1 cellular context compared by ENCODE assay signal in genomic region chr13:99559560-99559959, GRCh38.
A peak's percentile ranks its signal among the peaks of the same experiment; 100 is the strongest.
TF ChIP-seq lines count a peak whose summit lies in the region.

No MANE protein-coding gene starts in this region.

TF ChIP-seq in HepG2, 621 proteins besides CTCF, POLR2A, EP300 and RAD21 (continued from another document and continues in another):
- TF ChIP-seq CEBPZ (IDR thresholded peaks at IDR 0.05; ENCODE audit: low read length) (no peak), SRY (CRISPR knock-in tag; IDR thresholded peaks at IDR 0.05) (no peak), SAP130 (CRISPR knock-in tag; IDR thresholded peaks at IDR 0.05; ENCODE audit: low read depth) (peak; percentile 83), ZNF24 (IDR thresholded peaks at IDR 0.05) (no peak), ZBTB43 (CRISPR knock-in tag; conservative IDR thresholded peaks at IDR 0.05) (no peak), ZFP36L1 (CRISPR knock-in tag; IDR thresholded peaks at IDR 0.05) (no peak), ZNF709 (CRISPR knock-in tag; IDR thresholded peaks at IDR 0.05) (no peak), ZNF138 (CRISPR knock-in tag; IDR thresholded peaks at IDR 0.05; ENCODE audit: low read depth) (no peak), TBX3 (IDR thresholded peaks at IDR 0.05; ENCODE audit: borderline replicate concordance) (no peak), ZKSCAN5 (CRISPR knock-in tag; IDR thresholded peaks at IDR 0.05) (no peak), RBFOX2 (IDR thresholded peaks at IDR 0.05; ENCODE audit: low read depth, low read length) (no peak), LRRFIP1 (CRISPR knock-in tag; conservative IDR thresholded peaks at IDR 0.05) (no peak), JUN (CRISPR knock-in tag; IDR thresholded peaks at IDR 0.05) (no peak), ZNF749 (CRISPR knock-in tag; IDR thresholded peaks at IDR 0.05; ENCODE audit: borderline replicate concordance) (no peak), MTF1 (CRISPR knock-in tag; IDR thresholded peaks at IDR 0.05) (no peak), MLLT10 (CRISPR knock-in tag; IDR thresholded peaks at IDR 0.05) (no peak), KDM5A (IDR thresholded peaks at IDR 0.05; ENCODE audit: borderline replicate concordance, low read length) (no peak), PAXIP1 (CRISPR knock-in tag; conservative IDR thresholded peaks at IDR 0.05) (peak; percentile 79), SNAI1 (CRISPR knock-in tag; IDR thresholded peaks at IDR 0.05; ENCODE audit: borderline replicate concordance) (no peak), YEATS4 (CRISPR knock-in tag; IDR thresholded peaks at IDR 0.05; ENCODE audit: borderline replicate concordance) (no peak), YY1 (IDR thresholded peaks at IDR 0.05; ENCODE audit: insufficient read depth, insufficient replicate concordance, low read depth, low read length) (no peak), NFE2L2 (IDR thresholded peaks at IDR 0.05; ENCODE audit: low read length) (no peak), ZNF740 (CRISPR knock-in tag; IDR thresholded peaks at IDR 0.05) (no peak), THYN1 (CRISPR knock-in tag; IDR thresholded peaks at IDR 0.05; ENCODE audit: borderline replicate concordance, low read depth) (no peak), ZNF737 (CRISPR knock-in tag; IDR thresholded peaks at IDR 0.05; ENCODE audit: borderline replicate concordance) (no peak), ZBTB20 (CRISPR knock-in tag; IDR thresholded peaks at IDR 0.05; ENCODE audit: borderline replicate concordance, low read depth) (no peak), IRF9 (CRISPR knock-in tag; IDR thresholded peaks at IDR 0.05; ENCODE audit: borderline replicate concordance) (no peak), ZNF572 (CRISPR knock-in tag; IDR thresholded peaks at IDR 0.05) (no peak), JUND (CRISPR knock-in tag; IDR thresholded peaks at IDR 0.05) (peak; percentile 49; the same call in 1 of the 2 replicates), MXD3 (CRISPR knock-in tag; IDR thresholded peaks at IDR 0.05) (no peak), TGIF2 (CRISPR knock-in tag; IDR thresholded peaks at IDR 0.05) (peak; percentile 53; the same call in 1 of the 2 replicates), ZNF549 (CRISPR knock-in tag; IDR thresholded peaks at IDR 0.05) (no peak), ZNF639 (CRISPR knock-in tag; conservative IDR thresholded peaks at IDR 0.05) (no peak), ZFP62 (CRISPR knock-in tag; IDR thresholded peaks at IDR 0.05) (no peak), ZNF619 (CRISPR knock-in tag; IDR thresholded peaks at IDR 0.05) (no peak), ZBTB39 (CRISPR knock-in tag; IDR thresholded peaks at IDR 0.05) (no peak), CSRNP2 (CRISPR knock-in tag; conservative IDR thresholded peaks at IDR 0.05; ENCODE audit: low read depth) (no peak), SIN3B (IDR thresholded peaks at IDR 0.05; ENCODE audit: low read length) (no peak), SIX1 (CRISPR knock-in tag; IDR thresholded peaks at IDR 0.05; ENCODE audit: borderline replicate concordance) (0 out of 2 replicates have a peak, but pooled peaks have one; percentile 40), ZKSCAN1 (IDR thresholded peaks at IDR 0.05; ENCODE audit: low read length) (no peak), MTA1 (CRISPR knock-in tag; IDR thresholded peaks at IDR 0.05; ENCODE audit: borderline replicate concordance) (no peak), GABPA (IDR thresholded peaks at IDR 0.05; ENCODE audit: low read depth, low read length) (no peak), GABPA (CRISPR knock-in tag; IDR thresholded peaks at IDR 0.05; ENCODE audit: low read depth) (no peak; the same call in 1 of the 2 replicates), ZNF816 (CRISPR knock-in tag; IDR thresholded peaks at IDR 0.05; ENCODE audit: borderline replicate concordance) (no peak), ZNF841 (CRISPR knock-in tag; IDR thresholded peaks at IDR 0.05; ENCODE audit: borderline replicate concordance) (no peak)
